Comparison of ENCODE assay signal across 1 cellular context in the genomic region with DNA sequence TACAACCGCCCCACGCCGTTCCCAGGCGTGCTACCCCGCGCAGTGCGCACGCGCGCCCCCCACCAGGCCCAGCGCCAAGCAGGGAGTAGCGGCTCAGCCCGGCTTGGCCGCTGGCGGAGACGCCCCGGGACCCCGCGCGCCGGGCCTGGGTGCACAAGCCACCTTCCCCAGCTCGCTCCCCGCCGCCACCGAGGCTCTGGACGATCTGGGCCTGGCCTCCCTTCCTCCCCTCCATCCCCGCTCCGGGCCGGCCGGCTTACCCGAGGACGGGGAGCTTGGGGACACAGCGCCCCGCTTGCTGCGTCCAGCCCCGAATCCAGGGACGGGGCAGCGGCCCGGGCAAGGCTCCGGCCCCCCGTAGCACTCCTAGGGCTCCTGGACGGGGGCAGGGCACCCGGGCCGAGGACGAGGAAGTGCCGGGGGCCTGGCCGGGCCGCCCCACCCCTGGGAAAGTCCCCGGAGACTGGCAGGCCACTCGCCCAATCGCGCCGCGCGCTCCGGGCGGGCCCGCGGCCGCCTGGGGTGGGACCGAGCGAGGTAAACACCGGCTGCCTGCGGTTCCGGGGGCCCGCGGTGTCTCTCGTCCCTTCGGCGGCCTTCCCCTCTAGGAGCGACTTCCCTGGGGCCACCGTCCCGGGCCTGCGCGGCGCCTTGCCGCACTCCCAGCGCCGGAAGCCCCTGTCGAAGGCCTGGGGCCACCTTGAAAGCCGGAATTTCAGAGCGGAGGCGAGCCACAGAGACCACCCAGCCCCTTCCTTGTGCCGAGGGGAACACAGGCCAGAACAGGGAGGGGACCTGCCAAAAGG.
TF ChIP-seq lines count a peak whose summit lies in the region.

A gene with protein sequence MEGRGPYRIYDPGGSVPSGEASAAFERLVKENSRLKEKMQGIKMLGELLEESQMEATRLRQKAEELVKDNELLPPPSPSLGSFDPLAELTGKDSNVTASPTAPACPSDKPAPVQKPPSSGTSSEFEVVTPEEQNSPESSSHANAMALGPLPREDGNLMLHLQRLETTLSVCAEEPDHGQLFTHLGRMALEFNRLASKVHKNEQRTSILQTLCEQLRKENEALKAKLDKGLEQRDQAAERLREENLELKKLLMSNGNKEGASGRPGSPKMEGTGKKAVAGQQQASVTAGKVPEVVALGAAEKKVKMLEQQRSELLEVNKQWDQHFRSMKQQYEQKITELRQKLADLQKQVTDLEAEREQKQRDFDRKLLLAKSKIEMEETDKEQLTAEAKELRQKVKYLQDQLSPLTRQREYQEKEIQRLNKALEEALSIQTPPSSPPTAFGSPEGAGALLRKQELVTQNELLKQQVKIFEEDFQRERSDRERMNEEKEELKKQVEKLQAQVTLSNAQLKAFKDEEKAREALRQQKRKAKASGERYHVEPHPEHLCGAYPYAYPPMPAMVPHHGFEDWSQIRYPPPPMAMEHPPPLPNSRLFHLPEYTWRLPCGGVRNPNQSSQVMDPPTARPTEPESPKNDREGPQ (minus strand): TSS at position 415 of the 806 bp plus-strand sequence. CDS start 15,939 bp downstream, outside the sequence.

TF ChIP-seq in K562, 482 proteins besides CTCF, POLR2A, EP300 and RAD21 (continued from another document and continues in another):
- TF ChIP-seq, protein P1, sequence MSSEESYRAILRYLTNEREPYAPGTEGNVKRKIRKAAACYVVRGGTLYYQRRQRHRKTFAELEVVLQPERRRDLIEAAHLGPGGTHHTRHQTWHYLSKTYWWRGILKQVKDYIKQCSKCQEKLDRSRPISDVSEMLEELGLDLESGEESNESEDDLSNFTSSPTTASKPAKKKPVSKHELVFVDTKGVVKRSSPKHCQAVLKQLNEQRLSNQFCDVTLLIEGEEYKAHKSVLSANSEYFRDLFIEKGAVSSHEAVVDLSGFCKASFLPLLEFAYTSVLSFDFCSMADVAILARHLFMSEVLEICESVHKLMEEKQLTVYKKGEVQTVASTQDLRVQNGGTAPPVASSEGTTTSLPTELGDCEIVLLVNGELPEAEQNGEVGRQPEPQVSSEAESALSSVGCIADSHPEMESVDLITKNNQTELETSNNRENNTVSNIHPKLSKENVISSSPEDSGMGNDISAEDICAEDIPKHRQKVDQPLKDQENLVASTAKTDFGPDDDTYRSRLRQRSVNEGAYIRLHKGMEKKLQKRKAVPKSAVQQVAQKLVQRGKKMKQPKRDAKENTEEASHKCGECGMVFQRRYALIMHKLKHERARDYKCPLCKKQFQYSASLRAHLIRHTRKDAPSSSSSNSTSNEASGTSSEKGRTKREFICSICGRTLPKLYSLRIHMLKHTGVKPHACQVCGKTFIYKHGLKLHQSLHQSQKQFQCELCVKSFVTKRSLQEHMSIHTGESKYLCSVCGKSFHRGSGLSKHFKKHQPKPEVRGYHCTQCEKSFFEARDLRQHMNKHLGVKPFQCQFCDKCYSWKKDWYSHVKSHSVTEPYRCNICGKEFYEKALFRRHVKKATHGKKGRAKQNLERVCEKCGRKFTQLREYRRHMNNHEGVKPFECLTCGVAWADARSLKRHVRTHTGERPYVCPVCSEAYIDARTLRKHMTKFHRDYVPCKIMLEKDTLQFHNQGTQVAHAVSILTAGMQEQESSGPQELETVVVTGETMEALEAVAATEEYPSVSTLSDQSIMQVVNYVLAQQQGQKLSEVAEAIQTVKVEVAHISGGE (CRISPR knock-in tag; IDR thresholded peaks at IDR 0.05): peak in 2 of 3 experiments; percentile 45 to 89; a peak in 3 of 6 replicates
- TF ChIP-seq SMAD2 (IDR thresholded peaks at IDR 0.05; ENCODE audit: low read depth, low read length) (no peak), CREB1 (IDR thresholded peaks at IDR 0.05) (peak; percentile 21), CREB1 (CRISPR knock-in tag; IDR thresholded peaks at IDR 0.05) (peak; percentile 67; the same call in 1 of the 2 replicates), KDM5B (IDR thresholded peaks at IDR 0.05; ENCODE audit: insufficient replicate concordance, low read depth, low read length) (peak; percentile 82), RBM34 (IDR thresholded peaks at IDR 0.05; ENCODE audit: borderline replicate concordance, insufficient read depth, low read length) (0 out of 2 replicates have a peak, but pooled peaks have one; percentile 61), PHB (CRISPR knock-in tag; IDR thresholded peaks at IDR 0.05) (0 out of 2 replicates have a peak, but pooled peaks have one; percentile 29), SREBF2 (CRISPR knock-in tag; IDR thresholded peaks at IDR 0.05) (no peak), CGGBP1 (CRISPR knock-in tag; IDR thresholded peaks at IDR 0.05) (no peak), NR0B1 (IDR thresholded peaks at IDR 0.05; ENCODE audit: partially characterized antibody) (no peak), ERF (CRISPR knock-in tag; IDR thresholded peaks at IDR 0.05) (0 out of 2 replicates have a peak, but pooled peaks have one; percentile 13), ZBTB7A (IDR thresholded peaks at IDR 0.05; ENCODE audit: borderline replicate concordance, control insufficient read depth, low read depth, low read length) (peak; percentile 86; the same call in 1 of the 2 replicates), KDM2B (CRISPR knock-in tag; IDR thresholded peaks at IDR 0.05) (no peak), FOXK2 (conservative IDR thresholded peaks at IDR 0.05 in 1 of 2, IDR thresholded peaks at IDR 0.05 in 1 of 2; ENCODE audit: low read depth in 2 of 2) (peak; percentile 97 to 98), BRD4 (IDR thresholded peaks at IDR 0.05) (no peak; the same call in 1 of the 2 replicates), SAFB2 (IDR thresholded peaks at IDR 0.05; ENCODE audit: borderline replicate concordance, low read depth, low read length, severe bottlenecking) (no peak), ARNT (IDR thresholded peaks at IDR 0.05) (peak in 1 of 2 experiments; percentile 18; a peak in 1 of 4 replicates), CAMTA2 (CRISPR knock-in tag; conservative IDR thresholded peaks at IDR 0.05) (no peak), RBM14 (IDR thresholded peaks at IDR 0.05; ENCODE audit: borderline replicate concordance, insufficient read depth, low read depth, low read length) (no peak), RBBP5 (IDR thresholded peaks at IDR 0.05; ENCODE audit: borderline replicate concordance, insufficient read depth, low read length, poor library complexity, severe bottlenecking) (peak; percentile 81), ARHGAP35 (IDR thresholded peaks at IDR 0.05; ENCODE audit: partially characterized antibody) (no peak), FOXJ3 (CRISPR knock-in tag; IDR thresholded peaks at IDR 0.05) (no peak), BACH1 (tag; IDR thresholded peaks at IDR 0.05) (no peak), DIDO1 (tag; IDR thresholded peaks at IDR 0.05; ENCODE audit: low read depth) (no peak), SIRT6 (IDR thresholded peaks at IDR 0.05; ENCODE audit: low read depth, low read length) (no peak), GATAD2A (IDR thresholded peaks at IDR 0.05) (no peak; the same call in 1 of the 2 replicates), ZNF398 (CRISPR knock-in tag; IDR thresholded peaks at IDR 0.05) (no peak), ARID3B (CRISPR knock-in tag; IDR thresholded peaks at IDR 0.05; ENCODE audit: borderline replicate concordance) (no peak), NFE2L1 (tag; IDR thresholded peaks at IDR 0.05; ENCODE audit: borderline replicate concordance, low read depth) (no peak), CREB3L1 (IDR thresholded peaks at IDR 0.05; ENCODE audit: borderline replicate concordance, low read depth) (peak; percentile 58; the same call in 1 of the 2 replicates), ASH1L (IDR thresholded peaks at IDR 0.05; ENCODE audit: borderline replicate concordance, low read depth, partially characterized antibody) (no peak), CSDE1 (IDR thresholded peaks at IDR 0.05) (no peak), VEZF1 (CRISPR knock-in tag; IDR thresholded peaks at IDR 0.05) (peak; percentile 92), ZNF41 (CRISPR knock-in tag; conservative IDR thresholded peaks at IDR 0.05) (no peak), THRAP3 (IDR thresholded peaks at IDR 0.05; ENCODE audit: borderline replicate concordance) (no peak), DDX20 (tag; IDR thresholded peaks at IDR 0.05; ENCODE audit: low read depth) (no peak)
- TF ChIP-seq, protein P2, sequence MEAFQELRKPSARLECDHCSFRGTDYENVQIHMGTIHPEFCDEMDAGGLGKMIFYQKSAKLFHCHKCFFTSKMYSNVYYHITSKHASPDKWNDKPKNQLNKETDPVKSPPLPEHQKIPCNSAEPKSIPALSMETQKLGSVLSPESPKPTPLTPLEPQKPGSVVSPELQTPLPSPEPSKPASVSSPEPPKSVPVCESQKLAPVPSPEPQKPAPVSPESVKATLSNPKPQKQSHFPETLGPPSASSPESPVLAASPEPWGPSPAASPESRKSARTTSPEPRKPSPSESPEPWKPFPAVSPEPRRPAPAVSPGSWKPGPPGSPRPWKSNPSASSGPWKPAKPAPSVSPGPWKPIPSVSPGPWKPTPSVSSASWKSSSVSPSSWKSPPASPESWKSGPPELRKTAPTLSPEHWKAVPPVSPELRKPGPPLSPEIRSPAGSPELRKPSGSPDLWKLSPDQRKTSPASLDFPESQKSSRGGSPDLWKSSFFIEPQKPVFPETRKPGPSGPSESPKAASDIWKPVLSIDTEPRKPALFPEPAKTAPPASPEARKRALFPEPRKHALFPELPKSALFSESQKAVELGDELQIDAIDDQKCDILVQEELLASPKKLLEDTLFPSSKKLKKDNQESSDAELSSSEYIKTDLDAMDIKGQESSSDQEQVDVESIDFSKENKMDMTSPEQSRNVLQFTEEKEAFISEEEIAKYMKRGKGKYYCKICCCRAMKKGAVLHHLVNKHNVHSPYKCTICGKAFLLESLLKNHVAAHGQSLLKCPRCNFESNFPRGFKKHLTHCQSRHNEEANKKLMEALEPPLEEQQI (IDR thresholded peaks at IDR 0.05): no peak
- TF ChIP-seq, protein P3, sequence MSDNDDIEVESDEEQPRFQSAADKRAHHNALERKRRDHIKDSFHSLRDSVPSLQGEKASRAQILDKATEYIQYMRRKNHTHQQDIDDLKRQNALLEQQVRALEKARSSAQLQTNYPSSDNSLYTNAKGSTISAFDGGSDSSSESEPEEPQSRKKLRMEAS (CRISPR knock-in tag; IDR thresholded peaks at IDR 0.05): peak; percentile 57; the same call in 1 of the 2 replicates
- TF ChIP-seq, protein P4, sequence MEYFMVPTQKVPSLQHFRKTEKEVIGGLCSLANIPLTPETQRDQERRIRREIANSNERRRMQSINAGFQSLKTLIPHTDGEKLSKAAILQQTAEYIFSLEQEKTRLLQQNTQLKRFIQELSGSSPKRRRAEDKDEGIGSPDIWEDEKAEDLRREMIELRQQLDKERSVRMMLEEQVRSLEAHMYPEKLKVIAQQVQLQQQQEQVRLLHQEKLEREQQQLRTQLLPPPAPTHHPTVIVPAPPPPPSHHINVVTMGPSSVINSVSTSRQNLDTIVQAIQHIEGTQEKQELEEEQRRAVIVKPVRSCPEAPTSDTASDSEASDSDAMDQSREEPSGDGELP (CRISPR knock-in tag; IDR thresholded peaks at IDR 0.05; ENCODE audit: borderline replicate concordance): no peak; the same call in none of the 2 replicates
